Comparison of ENCODE assay signal across 8 cellular contexts in genomic region chr6:106097368-106098231, GRCh38. TPM values are rescaled to one million over a fixed set of nuclear protein-coding genes. Genes with fewer than 3 reads are reported as not detected.
A peak's percentile ranks its signal among the peaks of the same experiment; 100 is the strongest.
DNase-seq lines count a peak whose midpoint lies in the region; ATAC-seq and TF ChIP-seq lines count a peak whose summit lies in the region.

No MANE protein-coding gene starts in this region.

- peak in 1 of 2 donors; percentile 9 for TF ChIP-seq POLR2A in uterus (IDR thresholded peaks at IDR 0.05)

- H3K4me3 Mint-ChIP-seq in CD14-positive monocyte (peak overlapping the region; percentile 85 to 95), mesothelial cell of epicardium (peak overlapping the region; percentile 63)

- H3K9me3 Mint-ChIP-seq in CD14-positive monocyte (no peaks in the 10 kb centered on the region), mesothelial cell of epicardium (no peaks in the 10 kb centered on the region)

- ATAC-seq in GM19397 (IDR thresholded peaks at IDR 0.05; ENCODE audit: unreplicated experiment) (peak; percentile 48), HG03457 (IDR thresholded peaks at IDR 0.05; ENCODE audit: unreplicated experiment) (peak; percentile 40)

- intact Hi-C loops in CD14-positive monocyte (cut with micrococcal nuclease): loop anchor here in 1 of 2 donors (5.0 kb wide), 1 partner anchor 65 kb away; no protein-coding TSS in a partner anchor
- intact Hi-C loops in colonic mucosa (cut with DNase I): loop anchor here (10.0 kb wide), 4 partner anchors 97 to 207 kb away; no protein-coding TSS in a partner anchor
- intact Hi-C loops in uterus (cut with DNase I; ENCODE audit: low total_unique reads): no loop called here

- H3K4me1 ChIP-seq in colonic mucosa (no peaks in the 10 kb centered on the region), uterus (no peaks in the 10 kb centered on the region)

- H3K9me3 ChIP-seq in colonic mucosa: no peaks in the 10 kb centered on the region
- no peaks in the 10 kb centered on the region for H3K9me3 ChIP-seq in uterus

- peak overlapping the region; percentile 28 to 90 for H3K9ac ChIP-seq in colonic mucosa (ENCODE audit: low read depth in 2 of 2, low read length in 2 of 2)

- H3K27me3 Mint-ChIP-seq in CD14-positive monocyte (ENCODE audit: low read depth in 3 of 3) (no peaks in the 10 kb centered on the region), mesothelial cell of epicardium (ENCODE audit: low read depth) (peaks cover 39% of the 10 kb centered on the region)

- TF ChIP-seq CTCF in CD14-positive monocyte (IDR thresholded peaks at IDR 0.05): no peak
- TF ChIP-seq CTCF in colonic mucosa (IDR thresholded peaks at IDR 0.05): no peak
- TF ChIP-seq CTCF in mesothelial cell of epicardium (IDR thresholded peaks at IDR 0.05; ENCODE audit: unreplicated experiment): no peak
- TF ChIP-seq CTCF in uterus (IDR thresholded peaks at IDR 0.05): no peak

- H3K36me3 Mint-ChIP-seq in CD14-positive monocyte: peaks cover 20 to 29% of the 10 kb centered on the region in 2 donors
- no peaks in the 10 kb centered on the region for H3K36me3 Mint-ChIP-seq in mesothelial cell of epicardium

- H3K4me3 ChIP-seq in colonic mucosa (peak overlapping the region; percentile 41), uterus (peak overlapping the region; percentile 24 to 41)

- H3K4me1 Mint-ChIP-seq in CD14-positive monocyte (peaks cover 36% of the 10 kb centered on the region), mesothelial cell of epicardium (peaks cover 25% of the 10 kb centered on the region)

- H3K27ac Mint-ChIP-seq in CD14-positive monocyte (peak overlapping the region; percentile 92 to 97 (median 95)), mesothelial cell of epicardium (peak overlapping the region; percentile 36)

- DNase-seq in CD14-positive monocyte (ENCODE audit: low spot score): no peak
- peak; percentile 17 for DNase-seq in T-helper 9 cell
- DNase-seq in colonic mucosa: peak; percentile 51
- no peak for DNase-seq in mesothelial cell of epicardium (ENCODE audit: low spot score in 2 of 2, unreplicated experiment in 2 of 2)
- DNase-seq in uterus: no peak
- no peak for DNase-seq in glomerular visceral epithelial cell (ENCODE audit: extremely low spot score)

- H3K27me3 ChIP-seq in colonic mucosa (no peaks in the 10 kb centered on the region), uterus (no peaks in the 10 kb centered on the region)

- H3K27ac ChIP-seq in colonic mucosa (peak overlapping the region; percentile 79), uterus (peak overlapping the region; percentile 66 to 78)

- H3K36me3 ChIP-seq in colonic mucosa: no peaks in the 10 kb centered on the region
- H3K36me3 ChIP-seq in uterus: no peaks in the 10 kb centered on the region

RNA-seq across cellular contexts. Expression of gene PRDM1, which starts 11.5 kb away (rescaled TPM):
- polyA plus RNA-seq in CD14-positive monocyte: 1 to 10 TPM; 1.8 to 5.2 TPM
- total RNA-seq in colonic mucosa (10 to 100 TPM in 1 of 2 donors, 1 to 10 TPM in 1; 7.2 to 17.6 TPM), mesothelial cell of epicardium (1.5 to 2.3 TPM (median 1.9 TPM) in 3 replicates), uterus (10 to 100 TPM in 2 of 4 donors, 1 to 10 TPM in 2; 1.0 to 20.7 (median 7.0) TPM)

Comparison
In these comparisons a context has a peak if more than half of its experiments do, and no peak if none do; other contexts are left out.
1. DNase-seq: peak in T-helper 9 cell (single experiment) and colonic mucosa (single experiment); none in CD14-positive monocyte (single experiment), mesothelial cell of epicardium (0 of 2), uterus (0 of 2) and glomerular visceral epithelial cell (single experiment).